ENCODE assay signal across 14 cellular contexts in genomic region chr2:54586062-54586982, GRCh38.
A peak's percentile ranks its signal among the peaks of the same experiment; 100 is the strongest.
DNase-seq lines count a peak whose midpoint lies in the region; ATAC-seq, FAIRE-seq and TF ChIP-seq lines count a peak whose summit lies in the region.
"Had no signal": no experiment of that assay in that cellular context is flagged by ENCODE, and none has a peak within 500 bp of the region (broad histone marks: within the 10 kb centered on the region; RNA-seq: fewer than 3 reads in every experiment).

No MANE protein-coding gene starts in this region.

- peaks cover 19% of the 10 kb centered on the region; the same call in 1 of the 2 replicates for H4K20me1 ChIP-seq in GM23248 (ENCODE audit: insufficient read depth)

- no peaks in the 10 kb centered on the region for H3K27me3 ChIP-seq in GM23248 (replicated peaks; ENCODE audit: insufficient read depth)
- H3K27me3 ChIP-seq in pancreas, result no peaks in the 10 kb centered on the region

- peak; percentile 40 for DNase-seq in GM23248
- peak; percentile 47 for DNase-seq in RPMI7951 (ENCODE audit: low read depth)
- DNase-seq in epithelial cell of prostate (ENCODE audit: low read depth, low spot score), result no peak
- DNase-seq in pancreas, result no peak
- no peak for DNase-seq in germinal center (ENCODE audit: low spot score)
- no peak for DNase-seq in stimulated activated CD4-positive, alpha-beta T cell treated with anti-CD3 and anti-CD28 coated beads, Interleukin-2, amount 100 ng/mL, for 48 hours
- DNase-seq: activated effector memory CD4-positive, alpha-beta T cell treated with Interleukin-2 at 50 U/mL for 16 hours; DMS53; KG1 had no signal

- no peaks in the 10 kb centered on the region for H3K9me3 ChIP-seq in GM23248 (ENCODE audit: low read depth)
- H3K9me3 ChIP-seq in pancreas, result no peaks in the 10 kb centered on the region

- 61 to 64% methylated on average over 11 of the region's 11 CpGs for WGBS in GM23248 (ENCODE audit: low coverage in 1 of 2, low lambda C conversion rate in 2 of 2, missing lambda C conversion rate in 2 of 2), 2 experiments
- WGBS in pancreas, 2 donors, result 34 to 37% methylated on average over 11 of the region's 11 CpGs

- H3F3A ChIP-seq in GM23248 (ENCODE audit: insufficient read depth), result 0 out of 2 replicates have a peak, but pooled peaks cover 10% of the 10 kb centered on the region

- in situ Hi-C loops in GM23248 (cut with MboI), result no loop called here

- H2AFZ ChIP-seq in GM23248, result no peak overlapping the region

- H3K79me2 ChIP-seq in GM23248 (ENCODE audit: insufficient read depth), result peaks cover 100% of the 10 kb centered on the region

- intact Hi-C loops in pancreas (cut with DNase I), result no loop called here

- H3K4me1 ChIP-seq in GM23248 (ENCODE audit: insufficient read depth), result peaks cover 14% of the 10 kb centered on the region
- peaks cover 13 to 73% (median 41%) of the 10 kb centered on the region in 3 donors for H3K4me1 ChIP-seq in pancreas

- H3K36me3 ChIP-seq in GM23248 (ENCODE audit: low read depth), result no peaks in the 10 kb centered on the region
- no peaks in the 10 kb centered on the region for H3K36me3 ChIP-seq in pancreas

- ATAC-seq in pancreas, result peak; percentile 17 to 40 (median 36)
- no peak for ATAC-seq in GM21381 (IDR thresholded peaks at IDR 0.05; ENCODE audit: unreplicated experiment)
- ATAC-seq: HCT116, Panc1 had no signal

- no peak overlapping the region for H3K9ac ChIP-seq in GM23248

- no peak for TF ChIP-seq CTCF in pancreas (IDR thresholded peaks at IDR 0.05)

- no peak for FAIRE-seq in pancreas (lab: Jason Lieb, UNC)
- FAIRE-seq: GM12891 had no signal

- H3K27ac ChIP-seq in GM23248, result no peak overlapping the region
- H3K27ac ChIP-seq in epithelial cell of prostate, result peak overlapping the region; percentile 17
- no peak overlapping the region for H3K27ac ChIP-seq in pancreas

- peak overlapping the region; percentile 19 for H3K4me2 ChIP-seq in GM23248 (ENCODE audit: unreplicated experiment)

- no peaks in the 10 kb centered on the region for H3K9me2 ChIP-seq in GM23248 (ENCODE audit: insufficient read depth)

- H3K4me3 ChIP-seq in GM23248 (no peak overlapping the region), pancreas (no peak overlapping the region)
- H3K4me3 ChIP-seq: skin epidermis had no signal

Comparison
In these comparisons a context has a peak if more than half of its experiments do, and no peak if none do; other contexts are left out.
1. DNase-seq: peak in GM23248 (single experiment) and RPMI7951 (single experiment); none in epithelial cell of prostate (single experiment), pancreas (0 of 6), germinal center (single experiment) and stimulated activated CD4-positive, alpha-beta T cell treated with anti-CD3 and anti-CD28 coated beads, Interleukin-2, amount 100 ng/mL, for 48 hours (0 of 2).